Comparison of ENCODE assay signal across 12 cellular contexts in the genomic region with DNA sequence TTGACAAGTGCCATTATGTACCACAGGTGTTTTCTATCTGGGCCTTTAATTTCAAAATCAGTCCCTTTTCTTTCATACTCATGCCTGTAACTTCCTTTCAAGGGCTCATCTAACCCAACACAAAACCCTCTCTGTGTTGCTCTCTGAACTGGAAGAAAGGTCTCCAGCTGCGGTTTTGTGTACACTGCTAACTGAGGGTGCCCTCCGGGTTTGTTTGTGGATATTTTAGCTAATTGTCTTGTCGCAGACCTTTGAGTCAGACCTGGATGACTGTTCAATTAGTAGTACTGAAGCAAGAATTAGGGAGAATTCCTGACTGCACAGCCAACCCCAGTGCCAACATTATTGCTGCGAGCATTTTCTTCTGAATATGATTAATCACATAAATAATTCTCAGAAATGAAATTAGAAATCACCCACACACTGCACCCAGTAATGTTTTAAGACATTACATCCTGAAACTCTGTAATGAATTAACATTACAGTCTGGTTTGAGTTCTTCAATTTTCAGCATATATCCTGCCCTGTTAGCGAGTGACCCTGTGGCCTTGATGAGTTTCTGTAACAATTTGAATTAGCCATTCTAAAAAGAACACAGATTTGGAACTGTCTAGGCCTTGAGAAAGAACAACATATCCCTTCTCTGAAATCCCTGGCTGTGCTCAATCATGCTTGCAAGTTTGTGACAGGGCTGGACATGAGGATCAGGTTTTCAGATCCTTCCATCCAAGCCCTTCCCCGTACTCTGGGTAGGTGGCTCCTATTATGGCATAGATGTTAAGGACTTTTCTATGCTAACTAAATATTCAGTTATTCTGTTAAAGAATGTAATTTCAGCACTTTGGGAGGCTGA.
A peak's percentile ranks its signal among the peaks of the same experiment; 100 is the strongest.
DNase-seq lines count a peak whose midpoint lies in the region; ATAC-seq and TF ChIP-seq lines count a peak whose summit lies in the region.
"Had no signal": no experiment of that assay in that cellular context is flagged by ENCODE, and none has a peak within 500 bp of the region (broad histone marks: within the 10 kb centered on the region; RNA-seq: fewer than 3 reads in every experiment).

No MANE protein-coding gene starts in this region.

- POLR2A ChIA-PET in PC-3 (lab: Charles Lee; ENCODE audit: unreplicated experiment): no interaction called here

- no peaks in the 10 kb centered on the region for H3K27me3 ChIP-seq in PC-3 (ENCODE audit: low read length)
- H3K27me3 ChIP-seq: colonic mucosa had no signal

- no peaks in the 10 kb centered on the region for H3F3A ChIP-seq in PC-3 (ENCODE audit: low read length, unreplicated experiment)

- no peaks in the 10 kb centered on the region for H3K9me3 ChIP-seq in PC-3 (ENCODE audit: low read length)
- H3K9me3 ChIP-seq: colonic mucosa, thoracic aorta had no signal

- intact Hi-C loops in PC-3 (cut with micrococcal nuclease): no loop called here
- intact Hi-C loops in left ventricle myocardium superior (cut with micrococcal nuclease): no loop called here

- no peak overlapping the region for H3K4me2 ChIP-seq in PC-3 (ENCODE audit: low read length)

- H3K9me2 ChIP-seq in PC-3 (replicated peaks; ENCODE audit: low read length): no peaks in the 10 kb centered on the region

- no peak for TF ChIP-seq CTCF in PC-3 (conservative IDR thresholded peaks at IDR 0.05; ENCODE audit: low read depth, low read length)

- DNase-seq in HuH-7 (ENCODE audit: low spot score) (peak; percentile 5), PC-3 (peak; percentile 54), renal cortical epithelial cell (ENCODE audit: low read depth) (peak; percentile 72), cerebellar nuclear complex (lab: John Stamatoyannopoulos, UW) (no peak), left ventricle myocardium superior (no peak)
- DNase-seq: activated T-cell treated with anti-CD3 and anti-CD28 coated beads for 4 hours, colonic mucosa, NCI-H345 had no signal

- no peak overlapping the region for H2AFZ ChIP-seq in PC-3 (ENCODE audit: low read length)

- H3K4me1 ChIP-seq in PC-3 (ENCODE audit: insufficient read depth, low read length): peaks cover 4% of the 10 kb centered on the region; the same call in 1 of the 2 replicates
- H3K4me1 ChIP-seq: colonic mucosa had no signal

- no peaks in the 10 kb centered on the region for H4K20me1 ChIP-seq in PC-3 (ENCODE audit: low read length)

- CTCF ChIA-PET in PC-3 (lab: Charles Lee): no interaction called here

- H3K9ac ChIP-seq in PC-3 (ENCODE audit: low read length): no peak overlapping the region

- H3K36me3 ChIP-seq in PC-3 (ENCODE audit: low read depth, low read length): no peaks in the 10 kb centered on the region
- H3K36me3 ChIP-seq: colonic mucosa had no signal

- H3K4me3 ChIP-seq in PC-3 (ENCODE audit: low read length): no peak overlapping the region
- H3K4me3 ChIP-seq: colonic mucosa, SK-N-MC, thoracic aorta had no signal

- H3K27ac ChIP-seq in PC-3 (ENCODE audit: low read length): no peak overlapping the region
- H3K27ac ChIP-seq: colonic mucosa, SK-N-MC had no signal

- H3K79me2 ChIP-seq in PC-3 (ENCODE audit: low read length): no peaks in the 10 kb centered on the region

- no TSS peak for BruUV-seq in PC-3 (replicated peaks; lab: Mats Ljungman, UMichigan)

- ATAC-seq in PC-3 (no peak), esophagus mucosa (peak; percentile 49), left ventricle myocardium superior (no peak), GM21381 (IDR thresholded peaks at IDR 0.05; ENCODE audit: unreplicated experiment) (no peak)

Comparison
In these comparisons a context has a peak if more than half of its experiments do, and no peak if none do; other contexts are left out.
1. DNase-seq: peak in HuH-7 (single experiment), PC-3 (single experiment) and renal cortical epithelial cell (single experiment); none in cerebellar nuclear complex (0 of 2) and left ventricle myocardium superior (single experiment).